18 cellular contexts compared by ENCODE assay signal in genomic region chr2:159471340-159471739, GRCh38.
"Had no signal": no experiment of that assay in that cellular context is flagged by ENCODE, and none has a peak within 500 bp of the region (broad histone marks: within the 10 kb centered on the region; RNA-seq: fewer than 3 reads in every experiment).

No MANE protein-coding gene starts in this region.

- H3K4me3 Mint-ChIP-seq: endodermal cell; stimulated activated naive B cell treated with anti-CD40 and anti-IgM and Interleukin-4, amounts not matched to agents 10 μg/mL and 1 μg/mL and 100 μg/mL, for 72 hours; stimulated activated naive CD8-positive, alpha-beta T cell treated with anti-CD3 and anti-CD28 coated beads, Interleukin-15, amount 100 ng/mL, for 72 hours had no signal

- H3K27ac Mint-ChIP-seq: endodermal cell; stimulated activated naive B cell treated with anti-CD40 and anti-IgM and Interleukin-4, amounts not matched to agents 10 μg/mL and 1 μg/mL and 100 μg/mL, for 72 hours had no signal

- ATAC-seq: stimulated activated naive B cell treated with anti-CD40 and anti-IgM and Interleukin-4, amounts not matched to agents 10 μg/mL and 1 μg/mL and 100 μg/mL, for 72 hours; stimulated activated naive CD8-positive, alpha-beta T cell treated with anti-CD3 and anti-CD28 coated beads, Interleukin-15, amount 100 ng/mL, for 72 hours; upper lobe of right lung had no signal

- H3K27me3 ChIP-seq: colonic mucosa, hepatocyte, sigmoid colon, testis, tibial nerve, upper lobe of right lung, vagina had no signal

- FAIRE-seq: endothelial cell of umbilical vein had no signal

- H3K4me1 ChIP-seq: colonic mucosa, sigmoid colon, testis, tibial nerve, upper lobe of right lung, vagina had no signal

- DNase-seq: colonic mucosa; effector CD4-positive, alpha-beta T cell; endodermal cell; foreskin melanocyte; head of caudate nucleus; posterior cingulate gyrus; sigmoid colon; stimulated activated CD4-positive, alpha-beta T cell treated with anti-CD3 and anti-CD28 coated beads, Interleukin-2, amount 100 ng/mL, for 24 hours; stimulated activated CD4-positive, alpha-beta T cell treated with anti-CD3 and anti-CD28 coated beads, Interleukin-4, amount 100 ng/mL, for 4 hours; stimulated activated naive B cell treated with anti-CD40 and anti-IgM and Interleukin-4, amounts not matched to agents 10 μg/mL and 1 μg/mL and 100 μg/mL, for 72 hours; stimulated activated naive CD8-positive, alpha-beta T cell treated with anti-CD3 and anti-CD28 coated beads, Interleukin-15, amount 100 ng/mL, for 72 hours; testis; upper lobe of right lung had no signal

- H3K36me3 ChIP-seq: colonic mucosa had no signal

- H3K4me1 Mint-ChIP-seq: endodermal cell; stimulated activated naive CD8-positive, alpha-beta T cell treated with anti-CD3 and anti-CD28 coated beads, Interleukin-15, amount 100 ng/mL, for 72 hours had no signal

- H3K27me3 Mint-ChIP-seq: stimulated activated naive B cell treated with anti-CD40 and anti-IgM and Interleukin-4, amounts not matched to agents 10 μg/mL and 1 μg/mL and 100 μg/mL, for 72 hours; stimulated activated naive CD8-positive, alpha-beta T cell treated with anti-CD3 and anti-CD28 coated beads, Interleukin-15, amount 100 ng/mL, for 72 hours had no signal

- H3K27ac ChIP-seq: colonic mucosa, hepatocyte, sigmoid colon, skin epidermis, testis, tibial nerve, upper lobe of right lung, vagina had no signal

- H3K4me3 ChIP-seq: colonic mucosa, hepatocyte, sigmoid colon, skin epidermis, testis, tibial nerve, upper lobe of right lung, vagina had no signal

- H2AFZ ChIP-seq: hepatocyte had no signal

- H3K9me3 ChIP-seq: colonic mucosa, testis, vagina had no signal

- H3K4me2 ChIP-seq: hepatocyte had no signal
